Comparison of ENCODE assay signal across 8 cellular contexts in genomic region chr1:246699095-246699735, GRCh38. TPM values are rescaled to one million over a fixed set of nuclear protein-coding genes. Genes with fewer than 3 reads are reported as not detected.
DNase-seq lines count a peak whose midpoint lies in the region; ATAC-seq, FAIRE-seq and TF ChIP-seq lines count a peak whose summit lies in the region.

No MANE protein-coding gene starts in this region.

- peak overlapping the region; percentile 51 for H4K8ac ChIP-seq in H1 (ENCODE audit: extremely low read depth, insufficient read depth, low read length)

- no peak overlapping the region for H3K18ac ChIP-seq in H1 (ENCODE audit: extremely low read depth, low read length)

- no peak overlapping the region for H3K23ac ChIP-seq in H1 (ENCODE audit: insufficient read length)

- H3K79me2 ChIP-seq in H1 (ENCODE audit: control insufficient read depth in 1 of 2, insufficient read depth in 2 of 2, low read length in 2 of 2): no peaks in the 10 kb centered on the region

- peak; percentile 42 for FAIRE-seq in H1 (lab: Jason Lieb, UNC)

- no peak overlapping the region for H2AK5ac ChIP-seq in H1 (ENCODE audit: low read depth, low read length)

- H2BK20ac ChIP-seq in H1 (ENCODE audit: low read length): no peak overlapping the region

- no TSS peak for BruUV-seq in Calu3 (replicated peaks; lab: Mats Ljungman, UMichigan)

- ATAC-seq in GM21390 (IDR thresholded peaks at IDR 0.05; ENCODE audit: unreplicated experiment): peak; percentile 98

- peak overlapping the region; percentile 46 for H3K4me3 Mint-ChIP-seq in Calu3 (ENCODE audit: low read depth, unreplicated experiment)

- H3K4me2 ChIP-seq in H1 (ENCODE audit: insufficient read depth in 1 of 2, low read depth in 2 of 2, low read length in 2 of 2): peak overlapping the region in 1 of 2 experiments; percentile 37; a peak in 1 of 4 replicates

- TF ChIP-seq RAD21 in H1 (IDR thresholded peaks at IDR 0.05 in 1 of 2, conservative IDR thresholded peaks at IDR 0.05 in 1 of 2; ENCODE audit: low read depth in 2 of 2, low read length in 2 of 2): peak; percentile 78 to 79

- TF ChIP-seq POLR2A in H1 (IDR thresholded peaks at IDR 0.05; ENCODE audit: control extremely low read depth in 1 of 2, low read depth in 2 of 2, low read length in 2 of 2): no peak

- peaks cover 18% of the 10 kb centered on the region for H3K4me1 Mint-ChIP-seq in Calu3 (ENCODE audit: low read depth, unreplicated experiment)

- H2BK15ac ChIP-seq in H1 (ENCODE audit: low read length): no peak overlapping the region

- no peak overlapping the region for H4K91ac ChIP-seq in H1 (replicated peaks; ENCODE audit: insufficient read length, low read length)

- H3K56ac ChIP-seq in H1 (replicated peaks; ENCODE audit: insufficient read length, low read depth, low read length): no peak overlapping the region

- H3K36me3 Mint-ChIP-seq in Calu3 (ENCODE audit: insufficient read depth, unreplicated experiment): peaks cover 7% of the 10 kb centered on the region

- 15% methylated on average over 17 of the region's 18 CpGs; no CpG with 5 or more reads in 1 of the 2 experiments for WGBS in H1 (ENCODE audit: extremely low coverage in 1 of 2, insufficient coverage in 1 of 2, insufficient read length in 1 of 2, insufficient replicate concordance in 2 of 2, low coverage in 1 of 2, low lambda C conversion rate in 2 of 2, missing lambda C conversion rate in 1 of 2), 2 experiments

- intact Hi-C loops in Calu3 (cut with micrococcal nuclease; ENCODE audit: unreplicated experiment): loop anchor here (2.0 to 10.0 kb wide), 2 partner anchors 134 to 202 kb away; partner anchors contain the start of genes CNST and TFB2M

- no peaks in the 10 kb centered on the region for H3K27me3 Mint-ChIP-seq in Calu3 (ENCODE audit: unreplicated experiment)

- H3K9me3 Mint-ChIP-seq in Calu3 (ENCODE audit: low read depth, unreplicated experiment): no peaks in the 10 kb centered on the region

- POLR2A ChIA-PET in H1 (lab: Charles Lee; ENCODE audit: partially characterized antibody): no interaction called here

- H3K36me3 ChIP-seq in H1 (ENCODE audit: control insufficient read depth in 2 of 4, insufficient read depth in 4 of 4, low read length in 3 of 4): no peaks in the 10 kb centered on the region

- TF ChIP-seq EP300 in H1 (IDR thresholded peaks at IDR 0.05; ENCODE audit: borderline replicate concordance in 1 of 2, low read depth in 2 of 2, low read length in 2 of 2): no peak

- no peaks in the 10 kb centered on the region for H3K27me3 ChIP-seq in H1 (replicated peaks in 1 of 4; ENCODE audit: control insufficient read depth in 3 of 4, extremely low read depth in 1 of 4, insufficient read depth in 3 of 4, low read length in 3 of 4)

- CTCF ChIA-PET in Calu3 (lab: Charles Lee): interaction anchor here (1.1 kb wide), 1 partner anchor 10 kb away, joined by 4 read pairs; no protein-coding TSS in a partner anchor
- CTCF ChIA-PET in H1 (lab: Charles Lee; ENCODE audit: partially characterized antibody): interaction anchor here (1.3 to 1.6 kb wide), 2 partner anchors 11 to 50 kb away, joined by 4 to 5 read pairs; no protein-coding TSS in a partner anchor

- H3K27ac Mint-ChIP-seq in Calu3 (ENCODE audit: unreplicated experiment): peak overlapping the region; percentile 43

- H3K4ac ChIP-seq in H1 (replicated peaks; ENCODE audit: insufficient read length, low read depth, low read length): no peak overlapping the region

- no peaks in the 10 kb centered on the region for H3K23me2 ChIP-seq in H1 (ENCODE audit: low read depth, low read length)

- H3K27ac ChIP-seq in H1 (ENCODE audit: low read depth, low read length): no peak overlapping the region

- H2BK120ac ChIP-seq in H1 (replicated peaks; ENCODE audit: low read depth, low read length): no peak overlapping the region

- no peak overlapping the region for H3K14ac ChIP-seq in H1 (ENCODE audit: insufficient read length)

- H2BK5ac ChIP-seq in H1 (ENCODE audit: low read depth, low read length): no peak overlapping the region

- H4K5ac ChIP-seq in H1 (ENCODE audit: insufficient read length, low read depth, low read length): no peak overlapping the region

- no peak overlapping the region for H3K9ac ChIP-seq in H1 (replicated peaks in 1 of 4; ENCODE audit: extremely low read depth in 1 of 4, low read depth in 3 of 4, low read length in 3 of 4)

- H3K4me3 ChIP-seq in H1 (ENCODE audit: extremely low read depth in 1 of 4, insufficient read depth in 2 of 4, low read depth in 3 of 4, low read length in 4 of 4): peak overlapping the region in 2 of 4 experiments; percentile 19 to 33; a peak in 1 of 8 replicates

- TF ChIP-seq CTCF in Calu3 (IDR thresholded peaks at IDR 0.05; ENCODE audit: unreplicated experiment) (peak; percentile 81), H1 (IDR thresholded peaks at IDR 0.05; ENCODE audit: control extremely low read depth in 1 of 3, insufficient read depth in 1 of 3, low read depth in 1 of 3, low read length in 3 of 3) (peak; percentile 74 to 88 (median 83))

- H3K4me1 ChIP-seq in H1 (replicated peaks in 1 of 4; ENCODE audit: control insufficient read depth in 3 of 4, insufficient read depth in 4 of 4, low read length in 3 of 4): no peaks in the 10 kb centered on the region

- DNase-seq in Calu3: peak; percentile 90
- peak; percentile 88 for DNase-seq in HT1080 (ENCODE audit: low read depth)
- DNase-seq in NK-92 treated with Interleukin-12 subunit alpha and Interleukin-12 subunit beta, amount 100 ng/mL, for 24 hours (lab: John Stamatoyannopoulos, UW): peak; percentile 69
- peak; percentile 43 to 67 for DNase-seq in activated CD8-positive, alpha-beta memory T cell treated with anti-CD3 and anti-CD28 coated beads for 1 hour (ENCODE audit: extremely low read depth in 1 of 2, low read depth in 1 of 2)
- DNase-seq in H1 (ENCODE audit: low read depth in 1 of 2, low spot score in 2 of 2): peak in 1 of 2 experiments; percentile 81
- peak; percentile 90 for DNase-seq in mucosa of gallbladder (ENCODE audit: low spot score)
- DNase-seq in stimulated activated CD8-positive, alpha-beta memory T cell treated with anti-CD3 and anti-CD28 coated beads, Interleukin-2, amount 100 ng/mL, for 1 hour (ENCODE audit: low read depth in 2 of 2): peak; percentile 39 to 66

- peaks cover 0 to 2% of the 10 kb centered on the region in 2 experiments; a peak in 1 of 4 replicates for H3K9me3 ChIP-seq in H1 (ENCODE audit: insufficient read depth in 2 of 2, low read depth in 1 of 2, low read length in 1 of 2)

- peak overlapping the region; percentile 79; the same call in 1 of the 2 replicates for H2AFZ ChIP-seq in H1 (ENCODE audit: low read length)

- no peaks in the 10 kb centered on the region for H3K79me1 ChIP-seq in H1 (ENCODE audit: low read depth, low read length)

- no peak overlapping the region for H2BK12ac ChIP-seq in H1 (ENCODE audit: low read depth, low read length)

- no peaks in the 10 kb centered on the region for H4K20me1 ChIP-seq in H1 (replicated peaks in 1 of 2; ENCODE audit: control insufficient read depth in 1 of 2, insufficient read depth in 2 of 2, low read length in 2 of 2)

TF ChIP-seq in H1, 55 proteins besides CTCF, POLR2A, EP300 and RAD21:
- TF ChIP-seq NANOG (IDR thresholded peaks at IDR 0.05; ENCODE audit: insufficient read depth, low read depth, low read length, poor library complexity, severe bottlenecking) (no peak), ATF3 (IDR thresholded peaks at IDR 0.05; ENCODE audit: insufficient read depth, low read depth, low read length) (no peak), YY1 (IDR thresholded peaks at IDR 0.05; ENCODE audit: low read depth, low read length) (no peak), POU5F1 (IDR thresholded peaks at IDR 0.05; ENCODE audit: low read depth, low read length) (no peak), USF2 (IDR thresholded peaks at IDR 0.05; ENCODE audit: low read length) (no peak), SIRT6 (IDR thresholded peaks at IDR 0.05; ENCODE audit: low read length) (no peak), CREB1 (IDR thresholded peaks at IDR 0.05) (peak; percentile 19; the same call in 1 of the 2 replicates)

RNA-seq across cellular contexts. Expression of gene SCCPDH, which starts 25.0 kb away (rescaled TPM):
- 36.0 and 40.0 TPM in 2 replicates for total RNA-seq in Calu3 (2022)
- 30.8 and 36.7 TPM in 2 replicates for total RNA-seq in HT1080 (2014; rRNA removed; shearing (Covaris generic))
- 28.4 and 29.0 TPM in 2 replicates for polyA plus RNA-seq in HT1080 (2015; cell fraction: cytosol; rRNA removed)
- polyA plus RNA-seq in HT1080 (2015; cell fraction: nucleus; rRNA removed): 23.1 and 23.2 TPM in 2 replicates
- total RNA-seq in H1 (2021; fragmentation: NEBNext Ultra II Directional; extraction: Animal tissue kit (Norgen Biotek cat#: 25700)): 17.0 and 17.2 TPM in 2 replicates
- 6.2 and 9.5 TPM in 2 replicates for polyA plus RNA-seq in H1 (2011; rRNA removed)
- 10.8 TPM for polyA plus RNA-seq in H1 (2011; cell fraction: cytosol; rRNA removed)
- polyA plus RNA-seq in H1 (2011; cell fraction: nucleus; rRNA removed): 4.1 TPM
- 13.8 to 17.7 TPM (median 14.6 TPM) in 4 replicates for polyA plus RNA-seq in H1 (2012, experiment 1 of 2)
- 4.3 TPM for polyA plus RNA-seq in H1 (2012, experiment 2 of 2)
- polyA plus RNA-seq in H1 (2013, experiment 1 of 2): 10.3 TPM
- 11.6 TPM for polyA plus RNA-seq in H1 (2013, experiment 2 of 2)
- 5.9 and 8.5 TPM in 2 replicates for polyA minus RNA-seq in H1 (2011; rRNA and poly(A)+ RNA removed)
- 5.9 TPM for polyA minus RNA-seq in H1 (2011; cell fraction: cytosol; rRNA and poly(A)+ RNA removed)
- polyA minus RNA-seq in H1 (2011; cell fraction: nucleus; rRNA and poly(A)+ RNA removed): 8.3 TPM
- 38.1 TPM for total RNA-seq in mucosa of gallbladder
